In genomic region chr9:131936929-131937328, GRCh38 we compare ENCODE assay signal across 20 cellular contexts.
"Had no signal": no experiment of that assay in that cellular context is flagged by ENCODE, and none has a peak within 500 bp of the region (broad histone marks: within the 10 kb centered on the region; RNA-seq: fewer than 3 reads in every experiment).

No MANE protein-coding gene starts in this region.

- H2AFZ ChIP-seq: parathyroid adenoma had no signal

- ATAC-seq: esophagus mucosa; gastrocnemius medialis; left ventricle myocardium superior; lower lobe of right lung; naive thymus-derived CD8-positive, alpha-beta T cell; sciatic nerve; stimulated activated effector memory CD8-positive, alpha-beta T cell treated with anti-CD3 and anti-CD28 coated beads, Interleukin-12 subunit alpha, Interleukin-12 subunit beta, amount 100 ng/mL, for 72 hours had no signal

- H3K79me2 ChIP-seq: parathyroid adenoma had no signal

- H3K4me1 ChIP-seq: gastrocnemius medialis, lower lobe of right lung, parathyroid adenoma, stomach, tibial artery had no signal

- H3K36me3 ChIP-seq: gastrocnemius medialis had no signal

- H3K9ac ChIP-seq: parathyroid adenoma had no signal

- DNase-seq: dorsolateral prefrontal cortex; effector CD4-positive, alpha-beta T cell; foreskin fibroblast; gastrocnemius medialis; head of caudate nucleus; left ventricle myocardium superior; lower lobe of right lung; naive thymus-derived CD8-positive, alpha-beta T cell; nephron progenitor cell; stimulated activated CD4-positive, alpha-beta T cell treated with anti-CD3 and anti-CD28 coated beads, Interleukin-2, amount 100 ng/mL, for 24 hours; stimulated activated CD4-positive, alpha-beta T cell treated with anti-CD3 and anti-CD28 coated beads, Interleukin-4, amount 100 ng/mL, for 24 hours; stimulated activated naive CD4-positive, alpha-beta T cell treated with Interleukin-2 at 50 U/mL for 16 hours; stomach; tibial artery had no signal

- H3K27ac ChIP-seq: dorsolateral prefrontal cortex, epithelial cell of prostate, gastrocnemius medialis, lower lobe of right lung, parathyroid adenoma, stomach, tibial artery had no signal

- H3K27me3 ChIP-seq: dorsolateral prefrontal cortex, gastrocnemius medialis, stomach, tibial artery had no signal

- H3K4me3 ChIP-seq: dorsolateral prefrontal cortex, gastrocnemius medialis, lower lobe of right lung, stomach, tibial artery had no signal

- H3K9me3 ChIP-seq: gastrocnemius medialis, lower lobe of right lung, stomach, tibial artery had no signal

- FAIRE-seq: keratinocyte had no signal
